In genomic region chr6:146911635-146912034, GRCh38 we compare ENCODE assay signal across 23 cellular contexts.
"Had no signal": no experiment of that assay in that cellular context is flagged by ENCODE, and none has a peak within 500 bp of the region (broad histone marks: within the 10 kb centered on the region; RNA-seq: fewer than 3 reads in every experiment).

No MANE protein-coding gene starts in this region.

- H3K4me3 Mint-ChIP-seq: naive thymus-derived CD4-positive, alpha-beta T cell; natural killer cell treated with Interleukin-12 subunit alpha and Interleukin-12 subunit beta and Interleukin-15 and Interleukin-18, amount 100 ng/mL, for 72 hours; stimulated activated effector memory CD8-positive, alpha-beta T cell treated with anti-CD3 and anti-CD28 coated beads, Interleukin-12 subunit alpha, Interleukin-12 subunit beta, amount 100 ng/mL, for 72 hours; stimulated activated naive CD8-positive, alpha-beta T cell treated with anti-CD3 and anti-CD28 coated beads, Interleukin-15, Interleukin-2, amounts not matched to agents 100 ng/mL and 50 ng/mL, for 24 hours; type B pancreatic cell had no signal

- H3K9me3 Mint-ChIP-seq: naive thymus-derived CD4-positive, alpha-beta T cell; stimulated activated effector memory CD8-positive, alpha-beta T cell treated with anti-CD3 and anti-CD28 coated beads, Interleukin-12 subunit alpha, Interleukin-12 subunit beta, amount 100 ng/mL, for 72 hours had no signal

- H3K79me2 ChIP-seq: hepatocyte had no signal

- ATAC-seq: mucosa of descending colon; naive thymus-derived CD4-positive, alpha-beta T cell; natural killer cell treated with Interleukin-12 subunit alpha and Interleukin-12 subunit beta and Interleukin-15 and Interleukin-18, amount 100 ng/mL, for 72 hours; sciatic nerve; stimulated activated effector memory CD8-positive, alpha-beta T cell treated with anti-CD3 and anti-CD28 coated beads, Interleukin-12 subunit alpha, Interleukin-12 subunit beta, amount 100 ng/mL, for 72 hours had no signal

- DNase-seq: islet precursor cell; left ventricle myocardium inferior; midbrain; mucosa of descending colon; naive thymus-derived CD4-positive, alpha-beta T cell; stimulated activated CD4-positive, alpha-beta T cell treated with anti-CD3 and anti-CD28 coated beads, Interleukin-12 subunit alpha, Interleukin-12 subunit beta, amount 100 ng/mL, for 4 hours; stimulated activated CD4-positive, alpha-beta T cell treated with anti-CD3 and anti-CD28 coated beads, Interleukin-15, amount 100 ng/mL, for 24 hours; stimulated activated CD4-positive, alpha-beta T cell treated with anti-CD3 and anti-CD28 coated beads, Interleukin-4, amount 100 ng/mL, for 24 hours; stimulated activated naive CD4-positive, alpha-beta T cell; tibial artery; uterus had no signal

- H2AFZ ChIP-seq: hepatocyte had no signal

- H3K4me1 ChIP-seq: uterus had no signal

- H3K27ac Mint-ChIP-seq: naive thymus-derived CD4-positive, alpha-beta T cell; natural killer cell treated with Interleukin-12 subunit alpha and Interleukin-12 subunit beta and Interleukin-15 and Interleukin-18, amount 100 ng/mL, for 72 hours; progenitor cell of endocrine pancreas; stimulated activated effector memory CD8-positive, alpha-beta T cell treated with anti-CD3 and anti-CD28 coated beads, Interleukin-12 subunit alpha, Interleukin-12 subunit beta, amount 100 ng/mL, for 72 hours; stimulated activated naive CD8-positive, alpha-beta T cell treated with anti-CD3 and anti-CD28 coated beads, Interleukin-15, Interleukin-2, amounts not matched to agents 100 ng/mL and 50 ng/mL, for 24 hours had no signal

- H3K27me3 ChIP-seq: hepatocyte, right atrium auricular region, suprapubic skin, tibial artery, uterus had no signal

- H3K36me3 ChIP-seq: left ventricle myocardium inferior, right atrium auricular region, suprapubic skin, thoracic aorta, tibial artery, uterus had no signal

- H3K36me3 Mint-ChIP-seq: natural killer cell treated with Interleukin-12 subunit alpha and Interleukin-12 subunit beta and Interleukin-15 and Interleukin-18, amount 100 ng/mL, for 72 hours; stimulated activated effector memory CD8-positive, alpha-beta T cell treated with anti-CD3 and anti-CD28 coated beads, Interleukin-12 subunit alpha, Interleukin-12 subunit beta, amount 100 ng/mL, for 72 hours; type B pancreatic cell had no signal

- H3K4me2 ChIP-seq: hepatocyte had no signal

- H3K27ac ChIP-seq: hepatocyte, left ventricle myocardium inferior, right atrium auricular region, suprapubic skin, thoracic aorta, tibial artery, uterus had no signal

- H3K27me3 Mint-ChIP-seq: progenitor cell of endocrine pancreas, type B pancreatic cell had no signal

- H3K9me3 ChIP-seq: left ventricle myocardium inferior, mucosa of descending colon, right atrium auricular region, suprapubic skin, thoracic aorta, tibial artery, uterus had no signal

- H3K4me3 ChIP-seq: hepatocyte, left ventricle myocardium inferior, lung, mucosa of descending colon, right atrium auricular region, skin epidermis, suprapubic skin, thoracic aorta, tibial artery, uterus had no signal
